2 cellular contexts compared by ENCODE assay signal in the genomic region with DNA sequence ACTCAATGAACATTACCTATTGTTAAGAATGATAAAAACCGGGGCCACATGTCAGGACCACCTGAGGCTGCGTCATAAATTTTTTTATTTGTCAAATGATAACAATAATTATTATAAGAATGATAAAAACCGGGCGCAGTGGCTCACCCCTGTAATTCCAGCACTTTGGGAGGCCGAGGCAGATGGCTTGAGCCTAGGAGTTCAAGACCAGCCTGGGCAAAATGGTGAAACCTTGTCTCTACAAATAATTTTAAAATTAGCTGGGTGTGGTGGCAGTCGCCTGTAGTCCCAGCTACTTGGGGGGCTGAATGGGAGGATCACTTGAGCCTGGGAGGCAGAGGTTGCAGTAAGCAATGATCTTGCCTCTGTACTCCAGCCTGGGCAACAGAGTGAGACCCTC.
TF ChIP-seq lines count a peak whose summit lies in the region.

No MANE protein-coding gene starts in this region.

TF ChIP-seq in SK-N-SH, 30 proteins besides CTCF, POLR2A, EP300 and RAD21:
- TF ChIP-seq, protein P1, sequence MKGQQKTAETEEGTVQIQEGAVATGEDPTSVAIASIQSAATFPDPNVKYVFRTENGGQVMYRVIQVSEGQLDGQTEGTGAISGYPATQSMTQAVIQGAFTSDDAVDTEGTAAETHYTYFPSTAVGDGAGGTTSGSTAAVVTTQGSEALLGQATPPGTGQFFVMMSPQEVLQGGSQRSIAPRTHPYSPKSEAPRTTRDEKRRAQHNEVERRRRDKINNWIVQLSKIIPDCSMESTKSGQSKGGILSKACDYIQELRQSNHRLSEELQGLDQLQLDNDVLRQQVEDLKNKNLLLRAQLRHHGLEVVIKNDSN (IDR thresholded peaks at IDR 0.05; ENCODE audit: borderline replicate concordance, low read depth) = no peak
- TF ChIP-seq ELF1 (IDR thresholded peaks at IDR 0.05) = no peak
- no peak for TF ChIP-seq YY1 (IDR thresholded peaks at IDR 0.05; ENCODE audit: low read depth)
- TF ChIP-seq, protein P2, sequence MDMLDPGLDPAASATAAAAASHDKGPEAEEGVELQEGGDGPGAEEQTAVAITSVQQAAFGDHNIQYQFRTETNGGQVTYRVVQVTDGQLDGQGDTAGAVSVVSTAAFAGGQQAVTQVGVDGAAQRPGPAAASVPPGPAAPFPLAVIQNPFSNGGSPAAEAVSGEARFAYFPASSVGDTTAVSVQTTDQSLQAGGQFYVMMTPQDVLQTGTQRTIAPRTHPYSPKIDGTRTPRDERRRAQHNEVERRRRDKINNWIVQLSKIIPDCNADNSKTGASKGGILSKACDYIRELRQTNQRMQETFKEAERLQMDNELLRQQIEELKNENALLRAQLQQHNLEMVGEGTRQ (IDR thresholded peaks at IDR 0.05; ENCODE audit: borderline replicate concordance, low read depth, low read length) = no peak
- TF ChIP-seq JUND (IDR thresholded peaks at IDR 0.05) = no peak
- no peak for TF ChIP-seq EZH2phosphoT487 (IDR thresholded peaks at IDR 0.05; ENCODE audit: borderline replicate concordance, low read depth)
- TF ChIP-seq MEF2A (IDR thresholded peaks at IDR 0.05; ENCODE audit: borderline replicate concordance, low read depth) = no peak
- TF ChIP-seq, protein P3, sequence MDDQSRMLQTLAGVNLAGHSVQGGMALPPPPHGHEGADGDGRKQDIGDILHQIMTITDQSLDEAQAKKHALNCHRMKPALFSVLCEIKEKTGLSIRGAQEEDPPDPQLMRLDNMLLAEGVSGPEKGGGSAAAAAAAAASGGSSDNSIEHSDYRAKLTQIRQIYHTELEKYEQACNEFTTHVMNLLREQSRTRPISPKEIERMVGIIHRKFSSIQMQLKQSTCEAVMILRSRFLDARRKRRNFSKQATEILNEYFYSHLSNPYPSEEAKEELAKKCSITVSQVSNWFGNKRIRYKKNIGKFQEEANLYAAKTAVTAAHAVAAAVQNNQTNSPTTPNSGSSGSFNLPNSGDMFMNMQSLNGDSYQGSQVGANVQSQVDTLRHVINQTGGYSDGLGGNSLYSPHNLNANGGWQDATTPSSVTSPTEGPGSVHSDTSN (IDR thresholded peaks at IDR 0.05) = no peak
- TF ChIP-seq, protein P4, sequence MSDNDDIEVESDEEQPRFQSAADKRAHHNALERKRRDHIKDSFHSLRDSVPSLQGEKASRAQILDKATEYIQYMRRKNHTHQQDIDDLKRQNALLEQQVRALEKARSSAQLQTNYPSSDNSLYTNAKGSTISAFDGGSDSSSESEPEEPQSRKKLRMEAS (IDR thresholded peaks at IDR 0.05; ENCODE audit: low read depth) = no peak
- no peak for TF ChIP-seq MXI1 (IDR thresholded peaks at IDR 0.05; ENCODE audit: low read depth, low read length)
- no peak for TF ChIP-seq CHD2 (IDR thresholded peaks at IDR 0.05; ENCODE audit: low read length, partially characterized antibody)
- no peak for TF ChIP-seq RXRA (IDR thresholded peaks at IDR 0.05; ENCODE audit: borderline replicate concordance, low read depth)
- TF ChIP-seq FOXM1 (IDR thresholded peaks at IDR 0.05; ENCODE audit: low read depth) = no peak
- TF ChIP-seq TEAD4 (IDR thresholded peaks at IDR 0.05; ENCODE audit: borderline replicate concordance, insufficient read depth) = no peak
- no peak for TF ChIP-seq GATA2 (CRISPR knock-in tag; IDR thresholded peaks at IDR 0.05)
- TF ChIP-seq POLR2AphosphoS5 (IDR thresholded peaks at IDR 0.05; ENCODE audit: low read depth, low read length) = no peak
- no peak for TF ChIP-seq SMC3 (IDR thresholded peaks at IDR 0.05; ENCODE audit: low read depth, low read length)
- TF ChIP-seq, protein P5, sequence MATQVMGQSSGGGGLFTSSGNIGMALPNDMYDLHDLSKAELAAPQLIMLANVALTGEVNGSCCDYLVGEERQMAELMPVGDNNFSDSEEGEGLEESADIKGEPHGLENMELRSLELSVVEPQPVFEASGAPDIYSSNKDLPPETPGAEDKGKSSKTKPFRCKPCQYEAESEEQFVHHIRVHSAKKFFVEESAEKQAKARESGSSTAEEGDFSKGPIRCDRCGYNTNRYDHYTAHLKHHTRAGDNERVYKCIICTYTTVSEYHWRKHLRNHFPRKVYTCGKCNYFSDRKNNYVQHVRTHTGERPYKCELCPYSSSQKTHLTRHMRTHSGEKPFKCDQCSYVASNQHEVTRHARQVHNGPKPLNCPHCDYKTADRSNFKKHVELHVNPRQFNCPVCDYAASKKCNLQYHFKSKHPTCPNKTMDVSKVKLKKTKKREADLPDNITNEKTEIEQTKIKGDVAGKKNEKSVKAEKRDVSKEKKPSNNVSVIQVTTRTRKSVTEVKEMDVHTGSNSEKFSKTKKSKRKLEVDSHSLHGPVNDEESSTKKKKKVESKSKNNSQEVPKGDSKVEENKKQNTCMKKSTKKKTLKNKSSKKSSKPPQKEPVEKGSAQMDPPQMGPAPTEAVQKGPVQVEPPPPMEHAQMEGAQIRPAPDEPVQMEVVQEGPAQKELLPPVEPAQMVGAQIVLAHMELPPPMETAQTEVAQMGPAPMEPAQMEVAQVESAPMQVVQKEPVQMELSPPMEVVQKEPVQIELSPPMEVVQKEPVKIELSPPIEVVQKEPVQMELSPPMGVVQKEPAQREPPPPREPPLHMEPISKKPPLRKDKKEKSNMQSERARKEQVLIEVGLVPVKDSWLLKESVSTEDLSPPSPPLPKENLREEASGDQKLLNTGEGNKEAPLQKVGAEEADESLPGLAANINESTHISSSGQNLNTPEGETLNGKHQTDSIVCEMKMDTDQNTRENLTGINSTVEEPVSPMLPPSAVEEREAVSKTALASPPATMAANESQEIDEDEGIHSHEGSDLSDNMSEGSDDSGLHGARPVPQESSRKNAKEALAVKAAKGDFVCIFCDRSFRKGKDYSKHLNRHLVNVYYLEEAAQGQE (IDR thresholded peaks at IDR 0.05; ENCODE audit: low read depth, low read length) = no peak
- no peak for TF ChIP-seq NRF1 (IDR thresholded peaks at IDR 0.05; ENCODE audit: low read depth, low read length)
- TF ChIP-seq NFIC (IDR thresholded peaks at IDR 0.05; ENCODE audit: borderline replicate concordance) = no peak

TF ChIP-seq in SK-N-SH treated with all-trans-retinoic acid at 6 μM for 48 hours, 23 proteins besides CTCF, POLR2A, EP300 and RAD21:
- TF ChIP-seq, protein P6, sequence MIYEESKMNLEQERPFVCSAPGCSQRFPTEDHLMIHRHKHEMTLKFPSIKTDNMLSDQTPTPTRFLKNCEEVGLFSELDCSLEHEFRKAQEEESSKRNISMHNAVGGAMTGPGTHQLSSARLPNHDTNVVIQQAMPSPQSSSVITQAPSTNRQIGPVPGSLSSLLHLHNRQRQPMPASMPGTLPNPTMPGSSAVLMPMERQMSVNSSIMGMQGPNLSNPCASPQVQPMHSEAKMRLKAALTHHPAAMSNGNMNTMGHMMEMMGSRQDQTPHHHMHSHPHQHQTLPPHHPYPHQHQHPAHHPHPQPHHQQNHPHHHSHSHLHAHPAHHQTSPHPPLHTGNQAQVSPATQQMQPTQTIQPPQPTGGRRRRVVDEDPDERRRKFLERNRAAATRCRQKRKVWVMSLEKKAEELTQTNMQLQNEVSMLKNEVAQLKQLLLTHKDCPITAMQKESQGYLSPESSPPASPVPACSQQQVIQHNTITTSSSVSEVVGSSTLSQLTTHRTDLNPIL (CRISPR knock-in tag; IDR thresholded peaks at IDR 0.05; ENCODE audit: low read depth) = no peak
- TF ChIP-seq, protein P7, sequence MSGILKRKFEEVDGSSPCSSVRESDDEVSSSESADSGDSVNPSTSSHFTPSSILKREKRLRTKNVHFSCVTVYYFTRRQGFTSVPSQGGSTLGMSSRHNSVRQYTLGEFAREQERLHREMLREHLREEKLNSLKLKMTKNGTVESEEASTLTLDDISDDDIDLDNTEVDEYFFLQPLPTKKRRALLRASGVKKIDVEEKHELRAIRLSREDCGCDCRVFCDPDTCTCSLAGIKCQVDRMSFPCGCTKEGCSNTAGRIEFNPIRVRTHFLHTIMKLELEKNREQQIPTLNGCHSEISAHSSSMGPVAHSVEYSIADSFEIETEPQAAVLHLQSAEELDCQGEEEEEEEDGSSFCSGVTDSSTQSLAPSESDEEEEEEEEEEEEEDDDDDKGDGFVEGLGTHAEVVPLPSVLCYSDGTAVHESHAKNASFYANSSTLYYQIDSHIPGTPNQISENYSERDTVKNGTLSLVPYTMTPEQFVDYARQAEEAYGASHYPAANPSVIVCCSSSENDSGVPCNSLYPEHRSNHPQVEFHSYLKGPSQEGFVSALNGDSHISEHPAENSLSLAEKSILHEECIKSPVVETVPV (CRISPR knock-in tag; IDR thresholded peaks at IDR 0.05) = no peak
- TF ChIP-seq ESRRG (CRISPR knock-in tag; IDR thresholded peaks at IDR 0.05) (no peak), OSR1 (CRISPR knock-in tag; IDR thresholded peaks at IDR 0.05) (no peak), ZFP3 (CRISPR knock-in tag; IDR thresholded peaks at IDR 0.05) (no peak), SNAI2 (CRISPR knock-in tag; IDR thresholded peaks at IDR 0.05) (no peak), RARB (CRISPR knock-in tag; IDR thresholded peaks at IDR 0.05) (no peak), ISL1 (CRISPR knock-in tag; IDR thresholded peaks at IDR 0.05) (no peak), TOX (CRISPR knock-in tag; IDR thresholded peaks at IDR 0.05; ENCODE audit: borderline replicate concordance) (no peak), PPARA (CRISPR knock-in tag; IDR thresholded peaks at IDR 0.05; ENCODE audit: borderline replicate concordance) (no peak)
